In the genomic region with DNA sequence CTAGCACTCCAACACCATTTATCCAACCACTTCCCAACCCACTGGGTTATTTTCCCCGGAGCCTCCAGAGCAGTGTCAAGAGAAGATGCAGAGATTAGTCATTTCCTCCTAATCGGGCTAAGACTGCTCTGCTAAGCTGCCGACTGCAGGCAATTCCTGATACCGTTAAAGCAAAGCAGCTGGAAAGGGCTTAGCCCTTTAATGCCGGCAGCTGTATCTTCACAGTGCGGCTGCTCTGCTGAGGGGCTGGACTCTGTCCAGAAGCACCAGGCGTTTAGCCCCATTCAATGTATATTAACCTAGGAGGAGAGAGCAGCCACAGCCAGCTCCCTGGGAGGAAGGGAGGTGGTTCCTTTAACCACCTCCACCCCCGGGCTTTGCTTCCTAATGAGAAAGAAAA, we compare ENCODE assay signal across 8 cellular contexts. TPM values are rescaled to one million over a fixed set of nuclear protein-coding genes. Genes with fewer than 3 reads are reported as not detected.
DNase-seq lines count a peak whose midpoint lies in the region; ATAC-seq and TF ChIP-seq lines count a peak whose summit lies in the region.

No MANE protein-coding gene starts in this region.

- peaks cover 16% of the 10 kb centered on the region for H3K4me1 ChIP-seq in IMR-90 (ENCODE audit: control insufficient read depth, insufficient read depth, low read length)

- no peaks in the 10 kb centered on the region for H3K27me3 ChIP-seq in IMR-90 (ENCODE audit: control insufficient read depth, insufficient read depth, low read length)

- POLR2A ChIA-PET in IMR-90 (lab: Charles Lee; ENCODE audit: unreplicated experiment): interaction anchor here (0.6 kb wide), 1 partner anchor 45 kb away, joined by 3 read pairs; no protein-coding TSS in a partner anchor

- H3K27ac ChIP-seq in IMR-90 (ENCODE audit: insufficient read depth, low read length): peak overlapping the region; percentile 33; the same call in 1 of the 2 replicates

- intact Hi-C loops in IMR-90 (cut with micrococcal nuclease): no loop called here

- peak overlapping the region; percentile 30; the same call in 1 of the 3 replicates for H2BK15ac ChIP-seq in IMR-90 (ENCODE audit: low read depth, low read length)

- H2BK20ac ChIP-seq in IMR-90 (ENCODE audit: low read depth, low read length): no peak overlapping the region

- DNase-seq in AG09309 (ENCODE audit: low read depth): peak; percentile 60
- DNase-seq in IMR-90: peak; percentile 92
- peak; percentile 86 for DNase-seq in astrocyte of the spinal cord (ENCODE audit: low read depth, low spot score)
- peak; percentile 74 for DNase-seq in left kidney (ENCODE audit: low read depth, low spot score)

- dilution Hi-C loops in IMR-90 (cut with HindIII; ENCODE audit: low sequenced_read_pairs, unreplicated experiment): no loop called here

- H2AK5ac ChIP-seq in IMR-90 (ENCODE audit: low read depth, low read length): no peak overlapping the region

- H3K14ac ChIP-seq in IMR-90 (replicated peaks; ENCODE audit: low read depth, low read length): peak overlapping the region; percentile 51; the same call in 1 of the 2 replicates

- H3K4me2 ChIP-seq in IMR-90 (ENCODE audit: low read depth, low read length): peak overlapping the region; percentile 79

- H3K9me1 ChIP-seq in IMR-90 (ENCODE audit: insufficient read depth, low read length): peaks cover 18% of the 10 kb centered on the region

- 0% methylated on average over 3 of the region's 8 CpGs; no CpG with 5 or more reads in 1 of the 2 experiments for WGBS in IMR-90 (ENCODE audit: extremely low coverage in 2 of 2, insufficient read length in 1 of 2), 2 experiments

- peak overlapping the region; percentile 78 for H2AFZ ChIP-seq in IMR-90 (replicated peaks; ENCODE audit: low read length, poor library complexity)

- peaks cover 3 to 30% of the 10 kb centered on the region in 2 experiments; a peak in 3 of 4 replicates for H3K79me1 ChIP-seq in IMR-90 (ENCODE audit: low read depth in 1 of 2, low read length in 2 of 2)

- peak; percentile 96 for ATAC-seq in IMR-90 (ENCODE audit: low read depth)
- no peak for ATAC-seq in GM18870 (IDR thresholded peaks at IDR 0.05; ENCODE audit: unreplicated experiment)
- no peak for ATAC-seq in HG03039 (IDR thresholded peaks at IDR 0.05; ENCODE audit: unreplicated experiment)
- no peak for ATAC-seq in GM21528 (IDR thresholded peaks at IDR 0.05; ENCODE audit: low FRiP score, unreplicated experiment)
- ATAC-seq in GM21423 (IDR thresholded peaks at IDR 0.05; ENCODE audit: unreplicated experiment): no peak

- no peak overlapping the region for H3K9ac ChIP-seq in IMR-90 (ENCODE audit: low read depth, low read length)

- no TSS peak for BruUV-seq in IMR-90 (replicated peaks; lab: Mats Ljungman, UMichigan)

- peak overlapping the region; percentile 62 for H4K5ac ChIP-seq in IMR-90 (ENCODE audit: low read depth, low read length)

- no peak overlapping the region for H2AK9ac ChIP-seq in IMR-90 (replicated peaks; ENCODE audit: low read depth, low read length, poor library complexity)

- no peak overlapping the region for H3K4me3 ChIP-seq in AG09309 (ENCODE audit: control insufficient read depth, low read depth, low read length)
- no peak overlapping the region for H3K4me3 ChIP-seq in IMR-90 (ENCODE audit: insufficient read depth, low read depth, low read length)
- H3K4me3 ChIP-seq in astrocyte of the spinal cord (ENCODE audit: low read depth, low read length): no peak overlapping the region

- no peak overlapping the region for H4K91ac ChIP-seq in IMR-90 (ENCODE audit: insufficient read depth, low read depth, low read length)

- no peaks in the 10 kb centered on the region for H4K20me1 ChIP-seq in IMR-90 (ENCODE audit: insufficient read depth, low read length)

- peak overlapping the region; percentile 48; the same call in 1 of the 2 replicates for H3K4ac ChIP-seq in IMR-90 (ENCODE audit: low read depth, low read length)

- H3K36me3 ChIP-seq in IMR-90 (ENCODE audit: control insufficient read depth, insufficient read depth, low read length): no peaks in the 10 kb centered on the region

- TF ChIP-seq RAD21 in IMR-90 (IDR thresholded peaks at IDR 0.05; ENCODE audit: low read length): peak; percentile 17; the same call in 1 of the 2 replicates

- no peaks in the 10 kb centered on the region for H3K9me3 ChIP-seq in IMR-90 (ENCODE audit: control insufficient read depth, insufficient read depth, low read length)

- 0 out of 2 replicates have a peak overlapping the region, but pooled peaks have one; percentile 0 for H3K23ac ChIP-seq in IMR-90 (ENCODE audit: low read depth, low read length)

- no peak for TF ChIP-seq POLR2A in IMR-90 (IDR thresholded peaks at IDR 0.05; ENCODE audit: low read depth, low read length)

- peak overlapping the region; percentile 53 for H2BK5ac ChIP-seq in IMR-90 (ENCODE audit: low read depth, low read length, poor library complexity, severe bottlenecking)

- H2BK120ac ChIP-seq in IMR-90 (ENCODE audit: low read depth, low read length): peak overlapping the region; percentile 58; the same call in 1 of the 2 replicates

- no peak for TF ChIP-seq CTCF in AG09309 (IDR thresholded peaks at IDR 0.05; ENCODE audit: control insufficient read depth, insufficient read depth, low read depth, low read length, missing control alignments)
- 0 out of 2 replicates have a peak, but pooled peaks have one; percentile 18 for TF ChIP-seq CTCF in IMR-90 (conservative IDR thresholded peaks at IDR 0.05; ENCODE audit: low read depth, low read length)
- peak; percentile 10 for TF ChIP-seq CTCF in astrocyte of the spinal cord (IDR thresholded peaks at IDR 0.05; ENCODE audit: low read depth, low read length)

- in situ Hi-C loops in IMR-90 (cut with MboI; ENCODE audit: low sequenced_read_pairs) (no loop called here), astrocyte of the spinal cord (cut with HindIII; ENCODE audit: low sequenced_read_pairs) (no loop called here)

- H4K8ac ChIP-seq in IMR-90 (ENCODE audit: low read depth in 2 of 2, low read length in 2 of 2): peak overlapping the region in 1 of 2 experiments; percentile 70; a peak in 1 of 4 replicates

- no peak overlapping the region for H3K56ac ChIP-seq in IMR-90 (ENCODE audit: extremely low read depth, insufficient read depth, low read length)

- CTCF ChIA-PET in IMR-90 (lab: Yijun Ruan, JAX): interaction anchor here (1.8 kb wide), 1 partner anchor 17 kb away, joined by 11 read pairs; no protein-coding TSS in a partner anchor

- peak overlapping the region; percentile 51 for H3K18ac ChIP-seq in IMR-90 (ENCODE audit: low read depth, low read length)

TF ChIP-seq in IMR-90, 13 proteins besides CTCF, POLR2A, EP300 and RAD21:
- TF ChIP-seq SMC3 (IDR thresholded peaks at IDR 0.05; ENCODE audit: low read depth, low read length) (peak; percentile 20; the same call in 1 of the 2 replicates), RCOR1 (IDR thresholded peaks at IDR 0.05; ENCODE audit: insufficient replicate concordance, low read length) (no peak)

RNA-seq across cellular contexts. Expression of a gene that starts 11.1 kb away (rescaled TPM):
- not detected in 2 replicates for total RNA-seq in IMR-90 (2012; rRNA removed)
- not detected in 2 replicates for polyA plus RNA-seq in IMR-90 (2012; rRNA removed)
- not detected in 2 replicates for polyA plus RNA-seq in IMR-90 (2012; cell fraction: cytosol; rRNA removed)
- polyA plus RNA-seq in IMR-90 (2012; cell fraction: nucleus; rRNA removed; ENCODE audit: low replicate concordance): 0.01 and 0.03 TPM in 2 replicates

RNA-seq across cellular contexts. Expression of a gene that starts 22.2 kb away (rescaled TPM):
- total RNA-seq in IMR-90 (2012; rRNA removed): not detected in 2 replicates
- not detected in 2 replicates for polyA plus RNA-seq in IMR-90 (2012; rRNA removed)
- polyA plus RNA-seq in IMR-90 (2012; cell fraction: cytosol; rRNA removed): not detected in 2 replicates
- 0.10 TPM in 1 of 2 replicates, not detected in the other for polyA plus RNA-seq in IMR-90 (2012; cell fraction: nucleus; rRNA removed; ENCODE audit: low replicate concordance)

RNA-seq across cellular contexts. Expression of a gene that starts 33.4 kb away (rescaled TPM):
- not detected in 2 replicates for total RNA-seq in IMR-90 (2012; rRNA removed)
- not detected in 2 replicates for polyA plus RNA-seq in IMR-90 (2012; rRNA removed)
- polyA plus RNA-seq in IMR-90 (2012; cell fraction: cytosol; rRNA removed): not detected in 2 replicates
- polyA plus RNA-seq in IMR-90 (2012; cell fraction: nucleus; rRNA removed; ENCODE audit: low replicate concordance): not detected in 2 replicates

RNA-seq across cellular contexts. Expression of a gene that starts 41.4 kb away (rescaled TPM):
- 93.9 and 110 TPM in 2 replicates for total RNA-seq in IMR-90 (2012; rRNA removed)
- polyA plus RNA-seq in IMR-90 (2012; rRNA removed): 29.5 and 37.9 TPM in 2 replicates
- polyA plus RNA-seq in IMR-90 (2012; cell fraction: cytosol; rRNA removed): 8.5 and 15.2 TPM in 2 replicates
- polyA plus RNA-seq in IMR-90 (2012; cell fraction: nucleus; rRNA removed; ENCODE audit: low replicate concordance): 5.1 and 18.8 TPM in 2 replicates
